Comparison of ENCODE assay signal across 21 cellular contexts in the genomic region with DNA sequence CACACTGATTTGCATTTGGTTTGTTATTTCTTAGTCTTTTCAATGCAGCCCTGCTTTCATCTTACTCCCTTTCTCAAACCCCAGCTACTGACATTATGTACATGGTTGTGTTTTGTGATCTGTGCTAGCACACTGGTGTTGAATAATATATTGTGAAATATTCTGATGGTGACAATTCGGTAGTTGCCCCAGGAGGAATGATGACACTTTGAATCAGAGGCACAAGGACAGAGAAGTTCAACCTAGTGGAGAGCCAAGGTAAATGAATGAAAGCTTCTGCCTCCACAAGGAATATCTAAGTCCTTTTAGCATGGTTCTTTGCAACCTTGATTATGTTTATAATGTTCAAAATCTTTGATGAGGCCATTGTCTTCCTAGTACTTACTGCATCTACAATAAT.
DNase-seq lines count a peak whose midpoint lies in the region; ATAC-seq, FAIRE-seq and TF ChIP-seq lines count a peak whose summit lies in the region.
"Had no signal": no experiment of that assay in that cellular context is flagged by ENCODE, and none has a peak within 500 bp of the region (broad histone marks: within the 10 kb centered on the region; RNA-seq: fewer than 3 reads in every experiment).

No MANE protein-coding gene starts in this region.

- 0% methylated on average over 1 of the region's 1 CpG for WGBS in HepG2 (ENCODE audit: low lambda C conversion rate)
- 65 to 83% (median 74%) methylated on average over 1 of the region's 1 CpG for WGBS in stomach, 5 donors

- POLR2A ChIA-PET in HepG2 (lab: Yijun Ruan, JAX) = no interaction called here
- POLR2A ChIA-PET in activated CD4-positive, alpha-beta T cell treated with anti-CD3 and anti-CD28 coated beads for 36 hours (lab: Charles Lee) = no interaction called here

- no peak for TF ChIP-seq RAD21 in HepG2 (CRISPR knock-in tag; IDR thresholded peaks at IDR 0.05)

- no peak overlapping the region for H3K27ac ChIP-seq in HepG2 (ENCODE audit: extremely low read length, insufficient read depth, low read length)
- peak overlapping the region in 1 of 5 donors; percentile 25 for H3K27ac ChIP-seq in stomach
- H3K27ac ChIP-seq: PC-9, right lobe of liver, SJSA1, upper lobe of left lung had no signal

- in situ Hi-C loops in HepG2 (cut with HindIII; ENCODE audit: extremely low pct_ligation_motif_present, low pct_unique_long_range_greater_than_20kb) = no loop called here

- no peak overlapping the region for H2AFZ ChIP-seq in HepG2 (ENCODE audit: low read length)
- H2AFZ ChIP-seq: PC-9 had no signal

- H3K27me3 Mint-ChIP-seq in chondrocyte (ENCODE audit: low read depth) = no peaks in the 10 kb centered on the region
- H3K27me3 Mint-ChIP-seq in activated CD4-positive, alpha-beta T cell treated with anti-CD3 and anti-CD28 coated beads for 36 hours = no peaks in the 10 kb centered on the region
- H3K27me3 Mint-ChIP-seq: activated CD4-positive, alpha-beta memory T cell treated with anti-CD3 and anti-CD28 coated beads, Interleukin-2, amount 10 ng/mL, durations not matched to agents 7 days and 5 days; activated T-cell treated with anti-CD3 and anti-CD28 coated beads, Interleukin-2, amount 50 U/mL, for 24 hours had no signal

- peak overlapping the region; percentile 95 for H3K27ac Mint-ChIP-seq in chondrocyte (ENCODE audit: unreplicated experiment)
- no peak overlapping the region for H3K27ac Mint-ChIP-seq in activated CD4-positive, alpha-beta T cell treated with anti-CD3 and anti-CD28 coated beads for 36 hours
- H3K27ac Mint-ChIP-seq: activated CD4-positive, alpha-beta memory T cell treated with anti-CD3 and anti-CD28 coated beads, Interleukin-2, amount 10 ng/mL, durations not matched to agents 7 days and 5 days; activated naive CD4-positive, alpha-beta T cell treated with anti-CD3 and anti-CD28 coated beads for 36 hours; activated T-cell treated with anti-CD3 and anti-CD28 coated beads, Interleukin-2, amount 50 U/mL, for 24 hours had no signal

- TF ChIP-seq EP300 in HepG2 (IDR thresholded peaks at IDR 0.05; ENCODE audit: low read depth in 2 of 2, low read length in 2 of 2) (no peak), HepG2 (CRISPR knock-in tag; IDR thresholded peaks at IDR 0.05; ENCODE audit: borderline replicate concordance) (no peak), stomach (IDR thresholded peaks at IDR 0.05) (no peak)

- no TSS peak for BruUV-seq in HepG2 (replicated peaks; lab: Mats Ljungman, UMichigan)

- intact Hi-C loops in HepG2 (cut with micrococcal nuclease; ENCODE audit: unreplicated experiment) = no loop called here
- intact Hi-C loops in stomach (cut with DNase I; ENCODE audit: low total_unique reads) = no loop called here
- intact Hi-C loops in activated CD4-positive, alpha-beta T cell treated with anti-CD3 and anti-CD28 coated beads for 36 hours (cut with DNase I, micrococcal nuclease) = no loop called here

- DNase-seq in NCI-H69 (lab: John Stamatoyannopoulos, UW) = peak; percentile 3
- DNase-seq in chondrocyte (ENCODE audit: low spot score) = no peak
- no peak for DNase-seq in HepG2 (ENCODE audit: low spot score)
- no peak for DNase-seq in stomach
- DNase-seq in activated CD4-positive, alpha-beta T cell treated with anti-CD3 and anti-CD28 coated beads for 36 hours = no peak
- DNase-seq: activated CD4-positive, alpha-beta memory T cell treated with anti-CD3 and anti-CD28 coated beads, Interleukin-2, amount 10 ng/mL, durations not matched to agents 7 days and 5 days; activated naive CD4-positive, alpha-beta T cell treated with anti-CD3 and anti-CD28 coated beads for 36 hours; activated T-cell treated with anti-CD3 and anti-CD28 coated beads, Interleukin-2, amount 50 U/mL, for 24 hours; AML-193; cortex of kidney; left colon; mucosa of descending colon; NCI-H748 treated with DMSO at 0.1 percent for 48 hours; PC-9; right lobe of liver; stimulated activated naive CD8-positive, alpha-beta T cell treated with anti-CD3 and anti-CD28 coated beads, Interleukin-15, Interleukin-2, amounts not matched to agents 100 U/mL and 50 U/mL, for 24 hours; T-helper 2 cell; upper lobe of left lung had no signal

- CTCF ChIA-PET in HepG2 (lab: Yijun Ruan, JAX; ENCODE audit: low intra/inter-chr PET ratio, low total read pairs) = no interaction called here
- CTCF ChIA-PET in activated CD4-positive, alpha-beta T cell treated with anti-CD3 and anti-CD28 coated beads for 36 hours (lab: Charles Lee) = no interaction called here

- H3K36me3 ChIP-seq in HepG2 (replicated peaks in 1 of 2; ENCODE audit: control insufficient read depth in 1 of 2, insufficient read depth in 2 of 2, low read length in 2 of 2) (no peaks in the 10 kb centered on the region), skeletal muscle satellite cell (ENCODE audit: insufficient read depth, low read length) (no peaks in the 10 kb centered on the region), stomach (no peaks in the 10 kb centered on the region)
- H3K36me3 ChIP-seq: right lobe of liver, SJSA1, upper lobe of left lung had no signal

- H3K79me2 ChIP-seq in HepG2 (ENCODE audit: insufficient read depth, low read length) = no peaks in the 10 kb centered on the region

- no peaks in the 10 kb centered on the region for H3K9me3 ChIP-seq in HepG2 (ENCODE audit: low read length)
- H3K9me3 ChIP-seq in skeletal muscle satellite cell (replicated peaks; ENCODE audit: low read length) = no peaks in the 10 kb centered on the region
- H3K9me3 ChIP-seq in stomach = no peaks in the 10 kb centered on the region
- H3K9me3 ChIP-seq: mucosa of descending colon, right lobe of liver, SJSA1, upper lobe of left lung had no signal

- peak overlapping the region; percentile 60 for H3K4me3 Mint-ChIP-seq in chondrocyte (ENCODE audit: unreplicated experiment)
- no peak overlapping the region for H3K4me3 Mint-ChIP-seq in activated CD4-positive, alpha-beta T cell treated with anti-CD3 and anti-CD28 coated beads for 36 hours
- H3K4me3 Mint-ChIP-seq: activated CD4-positive, alpha-beta memory T cell treated with anti-CD3 and anti-CD28 coated beads, Interleukin-2, amount 10 ng/mL, durations not matched to agents 7 days and 5 days; activated naive CD4-positive, alpha-beta T cell treated with anti-CD3 and anti-CD28 coated beads for 36 hours; activated T-cell treated with anti-CD3 and anti-CD28 coated beads, Interleukin-2, amount 50 U/mL, for 24 hours had no signal

- H3K9ac ChIP-seq in HepG2 (ENCODE audit: insufficient read depth, low read depth, low read length) = no peak overlapping the region
- H3K9ac ChIP-seq in skeletal muscle satellite cell (ENCODE audit: low read depth, low read length) = peak overlapping the region; percentile 51

- H3K4me3 ChIP-seq in HepG2 (replicated peaks in 1 of 3; ENCODE audit: insufficient read depth in 1 of 3, low read depth in 2 of 3, low read length in 3 of 3) = no peak overlapping the region
- no peak overlapping the region for H3K4me3 ChIP-seq in skeletal muscle satellite cell (ENCODE audit: low read length)
- no peak overlapping the region for H3K4me3 ChIP-seq in stomach
- H3K4me3 ChIP-seq: mucosa of descending colon, PC-9, right lobe of liver, SJSA1, upper lobe of left lung had no signal

- no peaks in the 10 kb centered on the region for H4K20me1 ChIP-seq in HepG2 (ENCODE audit: insufficient read depth, low read length)

- ATAC-seq in HepG2 (no peak), HG02870 (IDR thresholded peaks at IDR 0.05; ENCODE audit: unreplicated experiment) (no peak)
- no peak for ATAC-seq in activated CD4-positive, alpha-beta T cell treated with anti-CD3 and anti-CD28 coated beads for 36 hours
- ATAC-seq: left colon; mucosa of descending colon; stimulated activated naive CD8-positive, alpha-beta T cell treated with anti-CD3 and anti-CD28 coated beads, Interleukin-15, Interleukin-2, amounts not matched to agents 100 U/mL and 50 U/mL, for 24 hours had no signal

- TF ChIP-seq POLR2A in HepG2 (IDR thresholded peaks at IDR 0.05; ENCODE audit: insufficient read depth in 1 of 2, low read depth in 2 of 2, low read length in 2 of 2) (no peak), stomach (IDR thresholded peaks at IDR 0.05) (no peak)

- peak; percentile 42 for TF ChIP-seq CTCF in chondrocyte (IDR thresholded peaks at IDR 0.05)
- no peak for TF ChIP-seq CTCF in HepG2 (CRISPR knock-in tag; IDR thresholded peaks at IDR 0.05)
- TF ChIP-seq CTCF in stomach (IDR thresholded peaks at IDR 0.05) = no peak

- peaks cover 40% of the 10 kb centered on the region for H3K4me1 Mint-ChIP-seq in chondrocyte (ENCODE audit: low read depth)
- no peaks in the 10 kb centered on the region for H3K4me1 Mint-ChIP-seq in activated CD4-positive, alpha-beta T cell treated with anti-CD3 and anti-CD28 coated beads for 36 hours
- H3K4me1 Mint-ChIP-seq: activated CD4-positive, alpha-beta memory T cell treated with anti-CD3 and anti-CD28 coated beads, Interleukin-2, amount 10 ng/mL, durations not matched to agents 7 days and 5 days had no signal

- H3K9me3 Mint-ChIP-seq in chondrocyte (ENCODE audit: low read depth) = no peaks in the 10 kb centered on the region
- H3K9me3 Mint-ChIP-seq in activated CD4-positive, alpha-beta T cell treated with anti-CD3 and anti-CD28 coated beads for 36 hours (ENCODE audit: low read depth) = peaks cover under 1% of the 10 kb centered on the region
- H3K9me3 Mint-ChIP-seq: activated CD4-positive, alpha-beta memory T cell treated with anti-CD3 and anti-CD28 coated beads, Interleukin-2, amount 10 ng/mL, durations not matched to agents 7 days and 5 days; activated T-cell treated with anti-CD3 and anti-CD28 coated beads, Interleukin-2, amount 50 U/mL, for 24 hours had no signal

- H3K4me1 ChIP-seq in HepG2 (ENCODE audit: insufficient read depth, low read length) (no peaks in the 10 kb centered on the region), skeletal muscle satellite cell (ENCODE audit: control insufficient read depth, insufficient read depth, low read length) (peaks cover 30% of the 10 kb centered on the region), stomach (peaks cover 0 to 5% (median 0%) of the 10 kb centered on the region in 4 donors)
- H3K4me1 ChIP-seq: right lobe of liver, SJSA1, upper lobe of left lung had no signal

- H3K27me3 ChIP-seq in HepG2 (ENCODE audit: control insufficient read depth in 1 of 2, insufficient read depth in 2 of 2, low read length in 2 of 2) (no peaks in the 10 kb centered on the region), skeletal muscle satellite cell (ENCODE audit: control insufficient read depth, insufficient read depth, low read length) (no peaks in the 10 kb centered on the region), stomach (no peaks in the 10 kb centered on the region)
- H3K27me3 ChIP-seq: right lobe of liver, SJSA1, upper lobe of left lung had no signal

- H3K4me2 ChIP-seq in HepG2 (ENCODE audit: low read depth, low read length) (no peak overlapping the region), skeletal muscle satellite cell (ENCODE audit: low read length) (peak overlapping the region; percentile 27)
- H3K4me2 ChIP-seq: PC-9 had no signal

- no peaks in the 10 kb centered on the region for H3K36me3 Mint-ChIP-seq in chondrocyte (ENCODE audit: low read depth)
- H3K36me3 Mint-ChIP-seq in activated CD4-positive, alpha-beta T cell treated with anti-CD3 and anti-CD28 coated beads for 36 hours (ENCODE audit: low read depth) = no peaks in the 10 kb centered on the region

- FAIRE-seq in HepG2 (lab: Jason Lieb, UNC) = no peak

TF ChIP-seq in HepG2, 621 proteins besides CTCF, POLR2A, EP300 and RAD21 (continues in another document):
- TF ChIP-seq NR3C1 (CRISPR knock-in tag; IDR thresholded peaks at IDR 0.05) = no peak
